2 cellular contexts compared by ENCODE assay signal in genomic region chr2:237407734-237408133, GRCh38.
TF ChIP-seq lines count a peak whose summit lies in the region.

No MANE protein-coding gene starts in this region.

TF ChIP-seq in SK-N-SH, 30 proteins besides CTCF, POLR2A, EP300 and RAD21:
- TF ChIP-seq GATA2 (CRISPR knock-in tag; IDR thresholded peaks at IDR 0.05) = no peak
- TF ChIP-seq MXI1 (IDR thresholded peaks at IDR 0.05; ENCODE audit: low read depth, low read length) = no peak
- no peak for TF ChIP-seq ELF1 (IDR thresholded peaks at IDR 0.05)
- no peak for TF ChIP-seq NFIC (IDR thresholded peaks at IDR 0.05; ENCODE audit: borderline replicate concordance)

TF ChIP-seq in SK-N-SH treated with all-trans-retinoic acid at 6 μM for 48 hours, 23 proteins besides CTCF, POLR2A, EP300 and RAD21:
- no peak for TF ChIP-seq ZNF8 (CRISPR knock-in tag; IDR thresholded peaks at IDR 0.05)
- TF ChIP-seq ZNF70 (CRISPR knock-in tag; IDR thresholded peaks at IDR 0.05) = no peak
- no peak for TF ChIP-seq CSDC2 (CRISPR knock-in tag; IDR thresholded peaks at IDR 0.05)
- no peak for TF ChIP-seq OSR1 (CRISPR knock-in tag; IDR thresholded peaks at IDR 0.05)
- TF ChIP-seq POU6F1 (CRISPR knock-in tag; IDR thresholded peaks at IDR 0.05; ENCODE audit: borderline replicate concordance, low read depth) = no peak
- TF ChIP-seq ZFP30 (CRISPR knock-in tag; IDR thresholded peaks at IDR 0.05) = no peak
- no peak for TF ChIP-seq ZNF565 (CRISPR knock-in tag; conservative IDR thresholded peaks at IDR 0.05; ENCODE audit: low read depth)
- no peak for TF ChIP-seq CSRNP3 (CRISPR knock-in tag; IDR thresholded peaks at IDR 0.05)
- no peak for TF ChIP-seq PATZ1 (CRISPR knock-in tag; IDR thresholded peaks at IDR 0.05; ENCODE audit: borderline replicate concordance)
- TF ChIP-seq TCF4 (CRISPR knock-in tag; IDR thresholded peaks at IDR 0.05; ENCODE audit: borderline replicate concordance) = no peak
- no peak for TF ChIP-seq ZC3H10 (CRISPR knock-in tag; IDR thresholded peaks at IDR 0.05)
- TF ChIP-seq PPARA (CRISPR knock-in tag; IDR thresholded peaks at IDR 0.05; ENCODE audit: borderline replicate concordance) = no peak
- no peak for TF ChIP-seq TSHZ2 (CRISPR knock-in tag; IDR thresholded peaks at IDR 0.05)
- TF ChIP-seq RARB (CRISPR knock-in tag; IDR thresholded peaks at IDR 0.05) = no peak
- no peak for TF ChIP-seq BACH2 (CRISPR knock-in tag; IDR thresholded peaks at IDR 0.05; ENCODE audit: borderline replicate concordance)
- no peak for TF ChIP-seq SNAI2 (CRISPR knock-in tag; IDR thresholded peaks at IDR 0.05)
- no peak for TF ChIP-seq ISL1 (CRISPR knock-in tag; IDR thresholded peaks at IDR 0.05)
- TF ChIP-seq TOX (CRISPR knock-in tag; IDR thresholded peaks at IDR 0.05; ENCODE audit: borderline replicate concordance) = no peak
- TF ChIP-seq ARNTL (CRISPR knock-in tag; IDR thresholded peaks at IDR 0.05; ENCODE audit: borderline replicate concordance, low read depth) = no peak
- no peak for TF ChIP-seq GLIS3 (CRISPR knock-in tag; IDR thresholded peaks at IDR 0.05)
TF ChIP-seq in SK-N-SH treated with all-trans-retinoic acid at 6 μM for 48 hours: peak in this region for 0.
